Comparison of ENCODE assay signal across 32 cellular contexts in genomic region chr3:10265833-10266232, GRCh38. TPM values are rescaled to one million over a fixed set of nuclear protein-coding genes. Genes with fewer than 3 reads are reported as not detected.
DNase-seq lines count a peak whose midpoint lies in the region; ATAC-seq and TF ChIP-seq lines count a peak whose summit lies in the region.
"Had no signal": no experiment of that assay in that cellular context is flagged by ENCODE, and none has a peak within 500 bp of the region (broad histone marks: within the 10 kb centered on the region; RNA-seq: fewer than 3 reads in every experiment).

No MANE protein-coding gene starts in this region.

- POLR2A ChIA-PET in CD4-positive, alpha-beta T cell (lab: Charles Lee): interaction anchor here (0.7 kb wide), 1 partner anchor 18 kb away, joined by 3 read pairs; no protein-coding TSS in a partner anchor
- POLR2A ChIA-PET in naive thymus-derived CD8-positive, alpha-beta T cell (lab: Charles Lee): interaction anchor here (0.6 to 1.0 kb wide), 3 partner anchors 18 to 171 kb away, joined by 3 to 5 read pairs (median 3); partner anchors contain the start of gene TATDN2

- CTCF ChIA-PET in CD4-positive, alpha-beta T cell (lab: Charles Lee): interaction anchor here (3.3 kb wide), 1 partner anchor 15 kb away, joined by 35 read pairs; the partner anchor contains the start of gene TATDN2

- intact Hi-C loops in CD4-positive, alpha-beta T cell (cut with DNase I, micrococcal nuclease): loop anchor here in 1 of 2 experiments (2.0 to 10.0 kb wide), 3 partner anchors 17 to 241 kb away; partner anchors contain the start of genes BRK1, FANCD2 and TATDN2

- no peak overlapping the region for H3K27ac ChIP-seq in CD4-positive, alpha-beta T cell (ENCODE audit: low read depth, low read length)
- H3K27ac ChIP-seq: coronary artery, parathyroid adenoma, right atrium auricular region, SJSA1, testis had no signal

- peaks cover 43% of the 10 kb centered on the region for H3K4me1 Mint-ChIP-seq in T-helper 2 cell treated with Interferon-gamma antibody and Interleukin-4, amounts not matched to agents 5 μg/mL and 100 μg/mL, for 36 hours (ENCODE audit: low read depth)
- H3K4me1 Mint-ChIP-seq in CD4-positive, alpha-beta T cell (ENCODE audit: low read depth): peaks cover 78% of the 10 kb centered on the region
- H3K4me1 Mint-ChIP-seq in activated T-helper 17 cell treated with anti-CD3 and anti-CD28 coated beads, Interleukin-2, amount 50 U/mL, for 72 hours: peaks cover 47% of the 10 kb centered on the region
- H3K4me1 Mint-ChIP-seq in naive thymus-derived CD8-positive, alpha-beta T cell: peaks cover 45 to 90% (median 84%) of the 10 kb centered on the region in 4 donors
- peaks cover 9% of the 10 kb centered on the region for H3K4me1 Mint-ChIP-seq in progenitor cell of endocrine pancreas (ENCODE audit: low read depth)

- no peak for DNase-seq in T-helper 2 cell treated with Interferon-gamma antibody and Interleukin-4, amounts not matched to agents 5 μg/mL and 100 μg/mL, for 36 hours (ENCODE audit: low spot score)
- no peak for DNase-seq in T-helper 2 cell
- no peak for DNase-seq in CD4-positive, alpha-beta T cell
- no peak for DNase-seq in naive thymus-derived CD8-positive, alpha-beta T cell
- no peak for DNase-seq in progenitor cell of endocrine pancreas (ENCODE audit: low spot score, unreplicated experiment)
- DNase-seq in NCI-H2029 treated with DMSO at 0.1 percent for 48 hours (lab: John Stamatoyannopoulos, UW): no peak
- DNase-seq: 8988T; activated CD4-positive, alpha-beta T cell treated with anti-CD3 and anti-CD28 coated beads for 48 hours; activated gamma-delta T cell treated with Interleukin-2 at 50 U/mL for 16 hours; anterior cingulate cortex; DMS 273 treated with DMSO at 0.1 percent for 48 hours; effector memory CD4-positive, alpha-beta T cell; GOT3; HFFc6; Karpas-422; MV-4-11; NCI-H1436 treated with DMSO at 0.1 percent for 48 hours; NCI-H446; NCI-H82; stimulated activated CD4-positive, alpha-beta T cell treated with anti-CD3 and anti-CD28 coated beads, Interleukin-12 subunit alpha, Interleukin-12 subunit beta, amount 100 ng/mL, for 4 hours; stimulated activated CD4-positive, alpha-beta T cell treated with anti-CD3 and anti-CD28 coated beads, Interleukin-4, amount 100 ng/mL, for 24 hours; stimulated activated naive CD4-positive, alpha-beta T cell; testis had no signal

- H3K4me3 Mint-ChIP-seq in T-helper 2 cell treated with Interferon-gamma antibody and Interleukin-4, amounts not matched to agents 5 μg/mL and 100 μg/mL, for 36 hours: peak overlapping the region; percentile 19
- peak overlapping the region; percentile 62 for H3K4me3 Mint-ChIP-seq in CD4-positive, alpha-beta T cell
- H3K4me3 Mint-ChIP-seq in activated T-helper 17 cell treated with anti-CD3 and anti-CD28 coated beads, Interleukin-2, amount 50 U/mL, for 72 hours: peak overlapping the region; percentile 55
- H3K4me3 Mint-ChIP-seq in naive thymus-derived CD8-positive, alpha-beta T cell: peak overlapping the region in 9 of 10 donors; percentile 31 to 67 (median 50)
- H3K4me3 Mint-ChIP-seq in progenitor cell of endocrine pancreas (ENCODE audit: low read depth): no peak overlapping the region
- H3K4me3 Mint-ChIP-seq: HFFc6 had no signal

- no peaks in the 10 kb centered on the region for H3K27me3 ChIP-seq in CD4-positive, alpha-beta T cell (ENCODE audit: control insufficient read depth, insufficient read depth, low read length)
- H3K27me3 ChIP-seq: right atrium auricular region, SJSA1, testis had no signal

- no peaks in the 10 kb centered on the region for H3K9me3 Mint-ChIP-seq in T-helper 2 cell treated with Interferon-gamma antibody and Interleukin-4, amounts not matched to agents 5 μg/mL and 100 μg/mL, for 36 hours
- no peaks in the 10 kb centered on the region for H3K9me3 Mint-ChIP-seq in CD4-positive, alpha-beta T cell
- no peaks in the 10 kb centered on the region for H3K9me3 Mint-ChIP-seq in activated T-helper 17 cell treated with anti-CD3 and anti-CD28 coated beads, Interleukin-2, amount 50 U/mL, for 72 hours
- no peaks in the 10 kb centered on the region for H3K9me3 Mint-ChIP-seq in naive thymus-derived CD8-positive, alpha-beta T cell
- no peaks in the 10 kb centered on the region for H3K9me3 Mint-ChIP-seq in progenitor cell of endocrine pancreas (ENCODE audit: low read depth)
- H3K9me3 Mint-ChIP-seq: HFFc6 had no signal

- peaks cover 65% of the 10 kb centered on the region for H3K36me3 Mint-ChIP-seq in T-helper 2 cell treated with Interferon-gamma antibody and Interleukin-4, amounts not matched to agents 5 μg/mL and 100 μg/mL, for 36 hours (ENCODE audit: low read depth)
- peaks cover 83% of the 10 kb centered on the region for H3K36me3 Mint-ChIP-seq in CD4-positive, alpha-beta T cell (ENCODE audit: low read depth)
- H3K36me3 Mint-ChIP-seq in activated T-helper 17 cell treated with anti-CD3 and anti-CD28 coated beads, Interleukin-2, amount 50 U/mL, for 72 hours (ENCODE audit: low read depth): peaks cover 100% of the 10 kb centered on the region
- peaks cover 0 to 87% (median 10%) of the 10 kb centered on the region in 3 donors for H3K36me3 Mint-ChIP-seq in naive thymus-derived CD8-positive, alpha-beta T cell
- peaks cover 31% of the 10 kb centered on the region for H3K36me3 Mint-ChIP-seq in progenitor cell of endocrine pancreas (ENCODE audit: insufficient read depth)

- no peaks in the 10 kb centered on the region for H3K27me3 Mint-ChIP-seq in T-helper 2 cell treated with Interferon-gamma antibody and Interleukin-4, amounts not matched to agents 5 μg/mL and 100 μg/mL, for 36 hours (ENCODE audit: low read depth)
- H3K27me3 Mint-ChIP-seq in CD4-positive, alpha-beta T cell: no peaks in the 10 kb centered on the region
- no peaks in the 10 kb centered on the region for H3K27me3 Mint-ChIP-seq in activated T-helper 17 cell treated with anti-CD3 and anti-CD28 coated beads, Interleukin-2, amount 50 U/mL, for 72 hours
- H3K27me3 Mint-ChIP-seq in naive thymus-derived CD8-positive, alpha-beta T cell: no peaks in the 10 kb centered on the region
- H3K27me3 Mint-ChIP-seq in progenitor cell of endocrine pancreas: no peaks in the 10 kb centered on the region

- peak overlapping the region; percentile 50 for H3K27ac Mint-ChIP-seq in T-helper 2 cell treated with Interferon-gamma antibody and Interleukin-4, amounts not matched to agents 5 μg/mL and 100 μg/mL, for 36 hours
- H3K27ac Mint-ChIP-seq in CD4-positive, alpha-beta T cell: peak overlapping the region; percentile 77
- H3K27ac Mint-ChIP-seq in activated T-helper 17 cell treated with anti-CD3 and anti-CD28 coated beads, Interleukin-2, amount 50 U/mL, for 72 hours: peak overlapping the region; percentile 65
- peak overlapping the region; percentile 45 to 85 (median 70) for H3K27ac Mint-ChIP-seq in naive thymus-derived CD8-positive, alpha-beta T cell
- no peak overlapping the region for H3K27ac Mint-ChIP-seq in progenitor cell of endocrine pancreas
- H3K27ac Mint-ChIP-seq: HFFc6 had no signal

- TF ChIP-seq CTCF in CD4-positive, alpha-beta T cell (IDR thresholded peaks at IDR 0.05): no peak
- no peak for TF ChIP-seq CTCF in progenitor cell of endocrine pancreas (IDR thresholded peaks at IDR 0.05; ENCODE audit: unreplicated experiment)

- H3K9me3 ChIP-seq in CD4-positive, alpha-beta T cell (ENCODE audit: control insufficient read depth, low read length): no peaks in the 10 kb centered on the region
- H3K9me3 ChIP-seq: right atrium auricular region, SJSA1, testis had no signal

- no peak for ATAC-seq in CD4-positive, alpha-beta T cell (ENCODE audit: poor library complexity)
- no peak for ATAC-seq in activated T-helper 17 cell treated with anti-CD3 and anti-CD28 coated beads, Interleukin-2, amount 50 U/mL, for 72 hours (replicated peaks)
- no peak for ATAC-seq in naive thymus-derived CD8-positive, alpha-beta T cell
- no peak for ATAC-seq in GM18502 (IDR thresholded peaks at IDR 0.05; ENCODE audit: poor library complexity, unreplicated experiment)

RNA-seq across cellular contexts. Expression of gene TATDN2, which starts 17.6 kb away (rescaled TPM):
- total RNA-seq in CD4-positive, alpha-beta T cell: 10 to 100 TPM; 48.7 to 50.2 TPM
- total RNA-seq in activated T-helper 17 cell treated with anti-CD3 and anti-CD28 coated beads, Interleukin-2, amount 50 U/mL, for 72 hours: 10 to 100 TPM; 56.7 to 71.7 TPM
- 10 to 100 TPM; 68.1 to 71.1 TPM for total RNA-seq in naive thymus-derived CD8-positive, alpha-beta T cell
- polyA plus RNA-seq in naive thymus-derived CD8-positive, alpha-beta T cell: 10 to 100 TPM; 11.5 to 20.9 (median 14.5) TPM
- 34.5 and 35.5 TPM in 2 replicates for total RNA-seq in progenitor cell of endocrine pancreas

RNA-seq across cellular contexts. Expression of gene GHRL, which starts 26.9 kb away (rescaled TPM):
- 1 to 10 TPM; 1.1 to 3.2 TPM for total RNA-seq in CD4-positive, alpha-beta T cell
- total RNA-seq in activated T-helper 17 cell treated with anti-CD3 and anti-CD28 coated beads, Interleukin-2, amount 50 U/mL, for 72 hours: under 1 TPM; 0.34 to 0.58 TPM
- 1 to 10 TPM; 1.3 to 1.4 TPM for total RNA-seq in naive thymus-derived CD8-positive, alpha-beta T cell
- 1 to 10 TPM in 1 of 3 donors, under 1 TPM in 1, not detected in 1; 0.22 to 3.2 TPM for polyA plus RNA-seq in naive thymus-derived CD8-positive, alpha-beta T cell
- 31.8 and 45.8 TPM in 2 replicates for total RNA-seq in progenitor cell of endocrine pancreas
- total RNA-seq: fibroblast of villous mesenchyme, right atrium auricular region, urinary bladder had no signal
- polyA plus RNA-seq: keratinocyte had no signal

RNA-seq across cellular contexts. Expression of gene SEC13, which starts 55.1 kb away (rescaled TPM):
- total RNA-seq in CD4-positive, alpha-beta T cell: 10 to 100 TPM; 81.1 to 86.5 TPM
- 100 to 1,000 TPM in 1 of 2 donors, 10 to 100 TPM in 1; 69.5 to 104 TPM for total RNA-seq in activated T-helper 17 cell treated with anti-CD3 and anti-CD28 coated beads, Interleukin-2, amount 50 U/mL, for 72 hours
- 10 to 100 TPM; 59.6 to 70.8 TPM for total RNA-seq in naive thymus-derived CD8-positive, alpha-beta T cell
- 100 to 1,000 TPM; 118 to 120 (median 118) TPM for polyA plus RNA-seq in naive thymus-derived CD8-positive, alpha-beta T cell
- total RNA-seq in progenitor cell of endocrine pancreas: 101 and 105 TPM in 2 replicates
